9 cellular contexts compared by ENCODE assay signal in the genomic region with DNA sequence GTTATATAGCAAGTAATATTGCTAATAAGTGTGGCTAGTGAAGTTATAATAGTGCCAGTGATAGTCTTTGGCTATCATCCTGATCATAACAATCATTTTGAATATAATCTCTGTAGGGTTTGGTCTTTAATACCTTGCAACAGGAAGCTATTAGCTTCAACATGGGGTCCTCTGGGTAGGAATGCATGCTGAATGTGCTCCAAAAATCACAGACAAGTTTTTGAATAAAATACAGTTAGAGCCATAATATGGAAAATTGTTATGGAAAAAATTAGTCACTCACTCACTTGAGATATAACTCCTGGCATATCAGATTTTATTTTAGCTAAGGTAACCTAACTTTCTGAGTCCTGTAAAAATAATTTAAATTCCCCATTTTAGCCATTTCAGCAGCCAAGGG.
"Had no signal": no experiment of that assay in that cellular context is flagged by ENCODE, and none has a peak within 500 bp of the region (broad histone marks: within the 10 kb centered on the region; RNA-seq: fewer than 3 reads in every experiment).

No MANE protein-coding gene starts in this region.

- H2AFZ ChIP-seq: GM23338 had no signal

- H3K27me3 Mint-ChIP-seq: IgD-negative memory B cell had no signal

- H3K4me3 ChIP-seq: GM23338 had no signal

- H3K9me3 Mint-ChIP-seq: GM23338, H9, IgD-negative memory B cell had no signal

- H3K27ac ChIP-seq: HL-60 had no signal

- H3K27ac Mint-ChIP-seq: GM23338, H9, IgD-negative memory B cell had no signal

- DNase-seq: H9, HCEC 1CT, KBM-7 had no signal

- H3K36me3 Mint-ChIP-seq: IgD-negative memory B cell had no signal

- FAIRE-seq: H1, H54, HepG2 had no signal

- ATAC-seq: GM23338, HepG2 had no signal

- H3K4me3 Mint-ChIP-seq: GM23338, H9, IgD-negative memory B cell had no signal
